22 cellular contexts compared by ENCODE assay signal in the genomic region with DNA sequence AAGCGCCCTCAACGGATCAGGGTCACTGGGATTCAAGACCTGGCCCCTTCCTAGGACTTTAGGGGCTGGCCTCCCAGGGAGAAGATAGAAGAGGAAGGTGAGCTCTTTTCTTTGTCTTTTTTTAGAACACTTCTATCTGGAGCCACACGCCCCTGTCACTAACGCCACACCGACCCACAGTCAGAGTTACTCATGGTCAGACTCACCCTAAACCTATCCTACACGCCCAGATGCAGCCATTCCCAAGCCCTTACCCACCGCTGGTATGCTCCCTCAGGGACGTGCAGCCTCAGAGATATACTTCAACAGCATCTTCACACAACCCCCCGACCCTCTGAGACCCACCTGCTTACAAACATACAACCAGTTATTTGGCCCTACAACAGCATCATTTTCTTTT. TPM values are rescaled to one million over a fixed set of nuclear protein-coding genes. Genes with fewer than 3 reads are reported as not detected.
A peak's percentile ranks its signal among the peaks of the same experiment; 100 is the strongest.
DNase-seq lines count a peak whose midpoint lies in the region; ATAC-seq, FAIRE-seq and TF ChIP-seq lines count a peak whose summit lies in the region.
"Had no signal": no experiment of that assay in that cellular context is flagged by ENCODE, and none has a peak within 500 bp of the region (broad histone marks: within the 10 kb centered on the region; RNA-seq: fewer than 3 reads in every experiment).

No MANE protein-coding gene starts in this region.

- H3K9me3 ChIP-seq in HepG2 (ENCODE audit: low read length), result no peaks in the 10 kb centered on the region
- no peaks in the 10 kb centered on the region for H3K9me3 ChIP-seq in right lobe of liver
- H3K9me3 ChIP-seq in PC-9 (ENCODE audit: insufficient read depth, low read depth), result no peaks in the 10 kb centered on the region
- H3K9me3 ChIP-seq: BE2C, SJSA1 had no signal

- no peak for TF ChIP-seq RAD21 in HepG2 (CRISPR knock-in tag; IDR thresholded peaks at IDR 0.05)

- H3K4me1 Mint-ChIP-seq in type B pancreatic cell (ENCODE audit: unreplicated experiment), result peaks cover 3% of the 10 kb centered on the region
- H3K4me1 Mint-ChIP-seq: IgD-negative memory B cell had no signal

- peaks cover 6% of the 10 kb centered on the region for H3K36me3 Mint-ChIP-seq in type B pancreatic cell

- H3K4me2 ChIP-seq in HepG2 (ENCODE audit: low read depth, low read length) (peak overlapping the region; percentile 8; the same call in 1 of the 2 replicates), PC-9 (peak overlapping the region; percentile 70)

- TF ChIP-seq POLR2A in HepG2 (IDR thresholded peaks at IDR 0.05; ENCODE audit: insufficient read depth in 1 of 2, low read depth in 2 of 2, low read length in 2 of 2) (no peak), right lobe of liver (IDR thresholded peaks at IDR 0.05) (no peak)

- no peaks in the 10 kb centered on the region for H3K79me2 ChIP-seq in HepG2 (ENCODE audit: insufficient read depth, low read length)
- no peaks in the 10 kb centered on the region for H3K79me2 ChIP-seq in PC-9 (ENCODE audit: low read depth)

- H3K27ac ChIP-seq in HepG2 (ENCODE audit: extremely low read length, insufficient read depth, low read length), result no peak overlapping the region
- H3K27ac ChIP-seq in right lobe of liver, result no peak overlapping the region
- H3K27ac ChIP-seq in PC-9, result peak overlapping the region; percentile 65
- H3K27ac ChIP-seq in foreskin keratinocyte, result no peak overlapping the region
- H3K27ac ChIP-seq: SJSA1 had no signal

- no peak for DNase-seq in HepG2 (ENCODE audit: low spot score)
- DNase-seq in right lobe of liver, result no peak
- peak; percentile 63 to 75 for DNase-seq in PC-9
- DNase-seq in kidney tubule cell (ENCODE audit: low spot score), result peak; percentile 10
- no peak for DNase-seq in type B pancreatic cell (ENCODE audit: extremely low spot score, unreplicated experiment)
- DNase-seq in NCI-H2171 (lab: John Stamatoyannopoulos, UW), result no peak
- no peak for DNase-seq in Ammon's horn (ENCODE audit: low spot score)
- DNase-seq in foreskin keratinocyte, result no peak
- DNase-seq: BE2C, Karpas-422, MM.1S, NCI-H1092, NCI-H1436, NCI-H187 treated with DMSO at 0.1 percent for 48 hours, NCI-H2227 treated with DMSO at 0.1 percent for 48 hours, NCI-H510A, NCI-H748 treated with DMSO at 0.1 percent for 48 hours had no signal

- in situ Hi-C loops in HepG2 (cut with HindIII; ENCODE audit: extremely low pct_ligation_motif_present, low pct_unique_long_range_greater_than_20kb), result no loop called here

- H3K36me3 ChIP-seq in HepG2 (replicated peaks in 1 of 2; ENCODE audit: control insufficient read depth in 1 of 2, insufficient read depth in 2 of 2, low read length in 2 of 2) (no peaks in the 10 kb centered on the region), right lobe of liver (no peaks in the 10 kb centered on the region), PC-9 (ENCODE audit: low read depth) (no peaks in the 10 kb centered on the region)
- H3K36me3 ChIP-seq: BE2C, SJSA1 had no signal

- 51% methylated on average over 9 of the region's 9 CpGs for WGBS in HepG2 (ENCODE audit: low lambda C conversion rate)
- 44% methylated on average over 6 of the region's 9 CpGs for WGBS in right lobe of liver (ENCODE audit: insufficient coverage, low coverage, low lambda C conversion rate, missing lambda C conversion rate)

- intact Hi-C loops in HepG2 (cut with micrococcal nuclease; ENCODE audit: unreplicated experiment) (no loop called here), right lobe of liver (cut with DNase I) (no loop called here), PC-9 (cut with micrococcal nuclease; ENCODE audit: unreplicated experiment) (loop anchor here (1.0 kb wide), 3 partner anchors 8 to 15 kb away; no protein-coding TSS in a partner anchor)

- no peaks in the 10 kb centered on the region for H3K27me3 ChIP-seq in HepG2 (ENCODE audit: control insufficient read depth in 1 of 2, insufficient read depth in 2 of 2, low read length in 2 of 2)
- H3K27me3 ChIP-seq in right lobe of liver, result no peaks in the 10 kb centered on the region
- no peaks in the 10 kb centered on the region for H3K27me3 ChIP-seq in PC-9 (ENCODE audit: insufficient read depth, low read depth)
- H3K27me3 ChIP-seq in foreskin keratinocyte, result no peaks in the 10 kb centered on the region
- H3K27me3 ChIP-seq: BE2C, SJSA1 had no signal

- peaks cover 29% of the 10 kb centered on the region; the same call in 1 of the 2 replicates for H3F3A ChIP-seq in PC-9 (ENCODE audit: insufficient read depth, low read depth)

- peak overlapping the region; percentile 77 for H3K4me3 Mint-ChIP-seq in type B pancreatic cell

- H3K9me3 Mint-ChIP-seq in type B pancreatic cell, result no peaks in the 10 kb centered on the region

- no peak for ATAC-seq in HepG2
- ATAC-seq in right lobe of liver, result no peak
- no peak for ATAC-seq in foreskin keratinocyte
- ATAC-seq: Panc1, Right ventricle myocardium inferior had no signal

- FAIRE-seq in HepG2 (lab: Jason Lieb, UNC), result no peak
- FAIRE-seq: A204.1 had no signal

- H3K4me1 ChIP-seq in HepG2 (ENCODE audit: insufficient read depth, low read length), result peaks cover 6% of the 10 kb centered on the region; the same call in 1 of the 2 replicates
- H3K4me1 ChIP-seq in right lobe of liver, result no peaks in the 10 kb centered on the region
- peaks cover 61% of the 10 kb centered on the region for H3K4me1 ChIP-seq in PC-9 (replicated peaks; ENCODE audit: insufficient read depth)
- H3K4me1 ChIP-seq in foreskin keratinocyte, result no peaks in the 10 kb centered on the region
- H3K4me1 ChIP-seq: BE2C, SJSA1 had no signal

- H4K20me1 ChIP-seq in HepG2 (ENCODE audit: insufficient read depth, low read length) (no peaks in the 10 kb centered on the region), PC-9 (ENCODE audit: insufficient read depth) (no peaks in the 10 kb centered on the region)

- POLR2A ChIA-PET in HepG2 (lab: Yijun Ruan, JAX) (no interaction called here), PC-9 (lab: Charles Lee; ENCODE audit: unreplicated experiment) (interaction anchor here (0.5 to 1.6 kb wide), 8 partner anchors 10 to 33 kb away, joined by 3 to 6 read pairs (median 5); a partner anchor contains a TSS)

- H3K27ac Mint-ChIP-seq in type B pancreatic cell, result peak overlapping the region; percentile 99

- H3K27me3 Mint-ChIP-seq in type B pancreatic cell, result no peaks in the 10 kb centered on the region

- H2AFZ ChIP-seq in HepG2 (ENCODE audit: low read length) (no peak overlapping the region), PC-9 (0 out of 2 replicates have a peak overlapping the region, but pooled peaks have one; percentile 37)

- CTCF ChIA-PET in HepG2 (lab: Yijun Ruan, JAX; ENCODE audit: low intra/inter-chr PET ratio, low total read pairs), result no interaction called here
- CTCF ChIA-PET in PC-9 (lab: Charles Lee), result interaction anchor here (0.6 to 1.0 kb wide), 2 partner anchors 35 to 705 kb away, joined by 3 read pairs; no protein-coding TSS in a partner anchor

- H3K9me2 ChIP-seq in PC-9 (ENCODE audit: insufficient read depth), result no peaks in the 10 kb centered on the region

- H3K4me3 ChIP-seq in HepG2 (replicated peaks in 1 of 3; ENCODE audit: insufficient read depth in 1 of 3, low read depth in 2 of 3, low read length in 3 of 3) (no peak overlapping the region), right lobe of liver (no peak overlapping the region), PC-9 (peak overlapping the region; percentile 8; the same call in 1 of the 2 replicates)
- H3K4me3 ChIP-seq: SJSA1 had no signal

- TF ChIP-seq CTCF in HepG2 (CRISPR knock-in tag; IDR thresholded peaks at IDR 0.05) (no peak), right lobe of liver (IDR thresholded peaks at IDR 0.05) (no peak), PC-9 (conservative IDR thresholded peaks at IDR 0.05) (no peak), type B pancreatic cell (conservative IDR thresholded peaks at IDR 0.05) (no peak), foreskin keratinocyte (conservative IDR thresholded peaks at IDR 0.05) (no peak)

- TF ChIP-seq EP300 in HepG2 (IDR thresholded peaks at IDR 0.05; ENCODE audit: low read depth in 2 of 2, low read length in 2 of 2) (no peak), HepG2 (CRISPR knock-in tag; IDR thresholded peaks at IDR 0.05; ENCODE audit: borderline replicate concordance) (no peak)

- no peak overlapping the region for H3K9ac ChIP-seq in HepG2 (ENCODE audit: insufficient read depth, low read depth, low read length)

- BruUV-seq in HepG2 (replicated peaks; lab: Mats Ljungman, UMichigan) (no TSS peak), PC-9 (replicated peaks; lab: Mats Ljungman, UMichigan) (TSS peak; percentile 77)

RNA-seq across cellular contexts. Expression of a gene that starts 29.9 kb away (rescaled TPM):
- not detected in 2 replicates for total RNA-seq in HepG2 (2016; rRNA removed; fragmentation: Illumina TruSeq; extraction: Trizol)
- total RNA-seq in HepG2 (2016; cell fraction: cytosol; rRNA removed; fragmentation: Illumina TruSeq; extraction: Trizol; ENCODE audit: low read depth), result not detected in 2 replicates
- total RNA-seq in HepG2 (2016; cell fraction: insoluble cytoplasmic fraction; rRNA removed; fragmentation: Illumina TruSeq; extraction: Trizol), result not detected in 2 replicates
- not detected in 2 replicates for total RNA-seq in HepG2 (2016; cell fraction: membrane; rRNA removed; fragmentation: Illumina TruSeq; extraction: Trizol)
- not detected in 2 replicates for total RNA-seq in HepG2 (2016; cell fraction: nucleus; rRNA removed; fragmentation: Illumina TruSeq; extraction: Trizol)
- polyA plus RNA-seq in HepG2 (2011; rRNA removed), result not detected in 2 replicates
- polyA plus RNA-seq in HepG2 (2011; cell fraction: cytosol; rRNA removed), result under 0.01 and 0.01 TPM in 2 replicates
- not detected in 2 replicates for polyA plus RNA-seq in HepG2 (2011; cell fraction: nucleus; rRNA removed)
- polyA plus RNA-seq in HepG2 (2012), result not detected in 2 replicates
- polyA plus RNA-seq in HepG2 (2016; cell fraction: cytosol; fragmentation: Illumina TruSeq; extraction: Trizol; ENCODE audit: low read depth), result not detected in 2 replicates
- not detected in 2 replicates for polyA plus RNA-seq in HepG2 (2016; cell fraction: insoluble cytoplasmic fraction; fragmentation: Illumina TruSeq; extraction: Trizol; ENCODE audit: low read depth)
- polyA plus RNA-seq in HepG2 (2016; cell fraction: membrane; fragmentation: Illumina TruSeq; extraction: Trizol; ENCODE audit: low read depth), result not detected in 2 replicates
- polyA plus RNA-seq in HepG2 (2016; cell fraction: nucleus; fragmentation: Illumina TruSeq; extraction: Trizol; ENCODE audit: insufficient read depth, low read depth), result not detected in 2 replicates
- 42.5 TPM in 1 of 2 replicates, not detected in the other for polyA minus RNA-seq in HepG2 (2011; rRNA and poly(A)+ RNA removed; ENCODE audit: low replicate concordance)
- under 0.01 TPM in 1 of 2 replicates, not detected in the other for polyA minus RNA-seq in HepG2 (2011; cell fraction: cytosol; rRNA and poly(A)+ RNA removed)
- polyA minus RNA-seq in HepG2 (2011; cell fraction: nucleus; rRNA and poly(A)+ RNA removed), result under 0.01 TPM in 2 replicates
- under 1 TPM in 2 of 6 experiments, not detected in 4; under 0.01 to 0.06 TPM for total RNA-seq in right lobe of liver
- 75.0 and 85.0 TPM in 2 replicates for total RNA-seq in PC-9 (2021)
- total RNA-seq in type B pancreatic cell (ENCODE audit: low replicate concordance), result 119 and 342 TPM in 2 replicates
- not detected in 2 replicates for total RNA-seq in foreskin keratinocyte
- not detected in 2 replicates for polyA plus RNA-seq in foreskin keratinocyte
- total RNA-seq: SJSA1 had no signal
- polyA plus RNA-seq: IgD-negative memory B cell had no signal

RNA-seq across cellular contexts. Expression of a gene that starts 46.7 kb away (rescaled TPM):
- total RNA-seq in HepG2 (2016; rRNA removed; fragmentation: Illumina TruSeq; extraction: Trizol), result not detected in 2 replicates
- total RNA-seq in HepG2 (2016; cell fraction: cytosol; rRNA removed; fragmentation: Illumina TruSeq; extraction: Trizol; ENCODE audit: low read depth), result not detected in 2 replicates
- total RNA-seq in HepG2 (2016; cell fraction: insoluble cytoplasmic fraction; rRNA removed; fragmentation: Illumina TruSeq; extraction: Trizol), result not detected in 2 replicates
- not detected in 2 replicates for total RNA-seq in HepG2 (2016; cell fraction: membrane; rRNA removed; fragmentation: Illumina TruSeq; extraction: Trizol)
- total RNA-seq in HepG2 (2016; cell fraction: nucleus; rRNA removed; fragmentation: Illumina TruSeq; extraction: Trizol), result not detected in 2 replicates
- 0.07 TPM in 1 of 2 replicates, not detected in the other for polyA plus RNA-seq in HepG2 (2011; rRNA removed)
- polyA plus RNA-seq in HepG2 (2011; cell fraction: cytosol; rRNA removed), result not detected in 2 replicates
- polyA plus RNA-seq in HepG2 (2011; cell fraction: nucleus; rRNA removed), result not detected in 2 replicates
- not detected in 2 replicates for polyA plus RNA-seq in HepG2 (2012)
- polyA plus RNA-seq in HepG2 (2016; cell fraction: cytosol; fragmentation: Illumina TruSeq; extraction: Trizol; ENCODE audit: low read depth), result not detected in 2 replicates
- not detected in 2 replicates for polyA plus RNA-seq in HepG2 (2016; cell fraction: insoluble cytoplasmic fraction; fragmentation: Illumina TruSeq; extraction: Trizol; ENCODE audit: low read depth)
- polyA plus RNA-seq in HepG2 (2016; cell fraction: membrane; fragmentation: Illumina TruSeq; extraction: Trizol; ENCODE audit: low read depth), result not detected in 2 replicates
- polyA plus RNA-seq in HepG2 (2016; cell fraction: nucleus; fragmentation: Illumina TruSeq; extraction: Trizol; ENCODE audit: insufficient read depth, low read depth), result not detected in 2 replicates
- not detected in 2 replicates for polyA minus RNA-seq in HepG2 (2011; rRNA and poly(A)+ RNA removed; ENCODE audit: low replicate concordance)
- polyA minus RNA-seq in HepG2 (2011; cell fraction: cytosol; rRNA and poly(A)+ RNA removed), result not detected in 2 replicates
- not detected in 2 replicates for polyA minus RNA-seq in HepG2 (2011; cell fraction: nucleus; rRNA and poly(A)+ RNA removed)
- not detected for total RNA-seq in right lobe of liver
- not detected in 2 replicates for total RNA-seq in PC-9 (2021)
- total RNA-seq in type B pancreatic cell (ENCODE audit: low replicate concordance), result 0.31 TPM in 1 of 2 replicates, not detected in the other
- not detected in 2 replicates for total RNA-seq in foreskin keratinocyte
- polyA plus RNA-seq in foreskin keratinocyte, result not detected in 2 replicates
- total RNA-seq: Right ventricle myocardium inferior, SJSA1 had no signal
- polyA plus RNA-seq: IgD-negative memory B cell had no signal

Comparison
In these comparisons a context has a peak if more than half of its experiments do, and no peak if none do; other contexts are left out.
1. DNase-seq: peak in PC-9 (2 of 2) and kidney tubule cell (single experiment); none in HepG2 (single experiment), right lobe of liver (0 of 3), type B pancreatic cell (single experiment), NCI-H2171 (single experiment), Ammon's horn (single experiment) and foreskin keratinocyte (0 of 2).
2. RNA of a gene that starts 29.9 kb away (total RNA-seq): 119 to 342 TPM in type B pancreatic cell and 75.0 to 85.0 TPM in PC-9; not detected in HepG2, under 0.01 to 0.06 TPM in right lobe of liver and not detected in foreskin keratinocyte; every median in the first group is over 10 times any median in the second.